ENCODE assay signal across 14 cellular contexts in genomic region chr5:103262422-103262871, GRCh38. TPM values are rescaled to one million over a fixed set of nuclear protein-coding genes. Genes with fewer than 3 reads are reported as not detected.
DNase-seq lines count a peak whose midpoint lies in the region; ATAC-seq and TF ChIP-seq lines count a peak whose summit lies in the region.
"Had no signal": no experiment of that assay in that cellular context is flagged by ENCODE, and none has a peak within 500 bp of the region (broad histone marks: within the 10 kb centered on the region; RNA-seq: fewer than 3 reads in every experiment).

No MANE protein-coding gene starts in this region.

- intact Hi-C loops in A673 (cut with micrococcal nuclease; ENCODE audit: unreplicated experiment): no loop called here

- H3F3A ChIP-seq in neural progenitor cell (ENCODE audit: low read depth): no peaks in the 10 kb centered on the region

- H3K36me3 ChIP-seq in CD8-positive, alpha-beta memory T cell (ENCODE audit: insufficient read depth, low read length): no peaks in the 10 kb centered on the region
- H3K36me3 ChIP-seq in KMS-11 (ENCODE audit: insufficient read depth): no peaks in the 10 kb centered on the region
- no peaks in the 10 kb centered on the region for H3K36me3 ChIP-seq in brain microvascular endothelial cell (replicated peaks)
- H3K36me3 ChIP-seq in neural progenitor cell: no peaks in the 10 kb centered on the region
- no peaks in the 10 kb centered on the region for H3K36me3 ChIP-seq in A673 (ENCODE audit: insufficient read depth, low read length, poor library complexity, severe bottlenecking)

- no peak overlapping the region for H3K4me3 ChIP-seq in CD8-positive, alpha-beta memory T cell (ENCODE audit: low read length)
- H3K4me3 ChIP-seq in KMS-11 (IDR thresholded peaks at IDR 0.05; ENCODE audit: insufficient read depth, low read depth, low read length): no peak overlapping the region
- H3K4me3 ChIP-seq in brain microvascular endothelial cell (ENCODE audit: low read depth, low read length): no peak overlapping the region
- H3K4me3 ChIP-seq in neural progenitor cell: no peak overlapping the region
- H3K4me3 ChIP-seq in A673 (ENCODE audit: low read depth, low read length, poor library complexity, severe bottlenecking): no peak overlapping the region

- peaks cover 70% of the 10 kb centered on the region for H3K79me2 ChIP-seq in KMS-11 (ENCODE audit: insufficient read depth, low read depth)
- H3K79me2 ChIP-seq in neural progenitor cell (ENCODE audit: low read depth): peaks cover 74% of the 10 kb centered on the region

- POLR2A ChIA-PET in CD8-positive, alpha-beta memory T cell (lab: Charles Lee): interaction anchor here (0.6 kb wide), 1 partner anchor 9 kb away, joined by 6 read pairs; no protein-coding TSS in a partner anchor
- POLR2A ChIA-PET in A673 (lab: Charles Lee; ENCODE audit: low non-redundant PET): no interaction called here

- peaks cover 4% of the 10 kb centered on the region for H3K4me1 ChIP-seq in CD8-positive, alpha-beta memory T cell (ENCODE audit: insufficient read depth, low read length)
- H3K4me1 ChIP-seq in KMS-11 (ENCODE audit: low read depth, poor library complexity, severe bottlenecking): peaks cover 31% of the 10 kb centered on the region
- H3K4me1 ChIP-seq in neural progenitor cell: peaks cover 31% of the 10 kb centered on the region
- peaks cover 37% of the 10 kb centered on the region for H3K4me1 ChIP-seq in A673 (ENCODE audit: insufficient read depth, low read length, poor library complexity, severe bottlenecking)

- H3K9me3 ChIP-seq in CD8-positive, alpha-beta memory T cell (ENCODE audit: low read length): no peaks in the 10 kb centered on the region
- H3K9me3 ChIP-seq in neural progenitor cell (ENCODE audit: low read depth): no peaks in the 10 kb centered on the region
- H3K9me3 ChIP-seq in A673 (ENCODE audit: low read depth, low read length, poor library complexity, severe bottlenecking): no peaks in the 10 kb centered on the region

- no peak for ATAC-seq in GM18858 (IDR thresholded peaks at IDR 0.05; ENCODE audit: unreplicated experiment)
- ATAC-seq: activated T-helper 17 cell treated with anti-CD3 and anti-CD28 coated beads, Interleukin-2, amount 50 U/mL, for 72 hours; left colon had no signal

- CTCF ChIA-PET in CD8-positive, alpha-beta memory T cell (lab: Charles Lee): interaction anchor here (1.6 kb wide), 1 partner anchor 10 kb away, joined by 4 read pairs; no protein-coding TSS in a partner anchor
- CTCF ChIA-PET in A673 (lab: Charles Lee): no interaction called here

- H3K4me2 ChIP-seq in KMS-11 (peak overlapping the region; percentile 85; the same call in 1 of the 2 replicates), neural progenitor cell (peak overlapping the region; percentile 2)

- H3K9me3 Mint-ChIP-seq in CD8-positive, alpha-beta memory T cell: no peaks in the 10 kb centered on the region
- peaks cover 4% of the 10 kb centered on the region for H3K9me3 Mint-ChIP-seq in neural progenitor cell
- H3K9me3 Mint-ChIP-seq: activated T-helper 17 cell treated with anti-CD3 and anti-CD28 coated beads, Interleukin-2, amount 50 U/mL, for 72 hours had no signal

- in situ Hi-C loops in brain microvascular endothelial cell (cut with HindIII; ENCODE audit: low pct_ligation_motif_present, low sequenced_read_pairs): no loop called here

- H3K27ac ChIP-seq in CD8-positive, alpha-beta memory T cell (ENCODE audit: low read depth, low read length): peak overlapping the region; percentile 17
- H3K27ac ChIP-seq in KMS-11: no peak overlapping the region
- H3K27ac ChIP-seq in brain microvascular endothelial cell: no peak overlapping the region
- H3K27ac ChIP-seq in neural progenitor cell: no peak overlapping the region
- no peak overlapping the region for H3K27ac ChIP-seq in A673 (ENCODE audit: low read depth, low read length, poor library complexity, severe bottlenecking)
- H3K27ac ChIP-seq: HL-60 had no signal

- peaks cover 0 to 2% of the 10 kb centered on the region in 2 donors for H3K27me3 Mint-ChIP-seq in CD8-positive, alpha-beta memory T cell
- peaks cover 2% of the 10 kb centered on the region for H3K27me3 Mint-ChIP-seq in neural progenitor cell (ENCODE audit: insufficient read depth, low read depth)
- H3K27me3 Mint-ChIP-seq: activated T-helper 17 cell treated with anti-CD3 and anti-CD28 coated beads, Interleukin-2, amount 50 U/mL, for 72 hours had no signal

- H4K20me1 ChIP-seq in KMS-11 (ENCODE audit: insufficient read depth): peaks cover 5% of the 10 kb centered on the region; the same call in 1 of the 2 replicates
- peaks cover 56% of the 10 kb centered on the region for H4K20me1 ChIP-seq in neural progenitor cell (ENCODE audit: low read depth)

- no peak overlapping the region for H2AFZ ChIP-seq in KMS-11 (ENCODE audit: low read depth)
- H2AFZ ChIP-seq in neural progenitor cell (replicated peaks): no peak overlapping the region

- no peak for TF ChIP-seq CTCF in KMS-11 (conservative IDR thresholded peaks at IDR 0.05; ENCODE audit: low read depth, low read length)
- TF ChIP-seq CTCF in brain microvascular endothelial cell (IDR thresholded peaks at IDR 0.05; ENCODE audit: low read depth, low read length, missing control alignments): no peak
- TF ChIP-seq CTCF in neural progenitor cell (IDR thresholded peaks at IDR 0.05): no peak
- TF ChIP-seq CTCF in A673 (conservative IDR thresholded peaks at IDR 0.05; ENCODE audit: low read depth, low read length): no peak

- no peak overlapping the region for H3K27ac Mint-ChIP-seq in CD8-positive, alpha-beta memory T cell
- H3K27ac Mint-ChIP-seq in neural progenitor cell: no peak overlapping the region
- H3K27ac Mint-ChIP-seq: activated T-helper 17 cell treated with anti-CD3 and anti-CD28 coated beads, Interleukin-2, amount 50 U/mL, for 72 hours had no signal

- no peak for DNase-seq in CD8-positive, alpha-beta memory T cell
- DNase-seq in brain microvascular endothelial cell (peak; percentile 35), neural progenitor cell (ENCODE audit: low spot score) (no peak), DMS 273 (lab: John Stamatoyannopoulos, UW; ENCODE audit: unreplicated experiment) (no peak), A673 (ENCODE audit: low spot score) (no peak)
- DNase-seq in activated CD8-positive, alpha-beta memory T cell treated with anti-CD3 and anti-CD28 coated beads, Interleukin-2, amount 50 U/mL, for 48 hours: no peak
- DNase-seq: DMS79, left colon, NCI-H1105 treated with DMSO at 0.1 percent for 48 hours, NCI-H524 had no signal

- H3K4me3 Mint-ChIP-seq in CD8-positive, alpha-beta memory T cell: peak overlapping the region in 1 of 7 donors; percentile 58
- no peak overlapping the region for H3K4me3 Mint-ChIP-seq in neural progenitor cell

- H3K36me3 Mint-ChIP-seq in CD8-positive, alpha-beta memory T cell: peaks cover 0 to 2% (median 0%) of the 10 kb centered on the region in 3 donors
- peaks cover 7% of the 10 kb centered on the region for H3K36me3 Mint-ChIP-seq in neural progenitor cell

- peaks cover 15 to 32% (median 24%) of the 10 kb centered on the region in 3 donors for H3K4me1 Mint-ChIP-seq in CD8-positive, alpha-beta memory T cell
- H3K4me1 Mint-ChIP-seq in neural progenitor cell: peaks cover 25% of the 10 kb centered on the region

- H3K27me3 ChIP-seq in CD8-positive, alpha-beta memory T cell (ENCODE audit: insufficient read depth, low read length, poor library complexity, severe bottlenecking): no peaks in the 10 kb centered on the region
- no peaks in the 10 kb centered on the region for H3K27me3 ChIP-seq in KMS-11 (ENCODE audit: insufficient read depth, low read depth)
- no peaks in the 10 kb centered on the region for H3K27me3 ChIP-seq in brain microvascular endothelial cell (replicated peaks)
- H3K27me3 ChIP-seq in neural progenitor cell: no peaks in the 10 kb centered on the region
- H3K27me3 ChIP-seq in A673 (replicated peaks; ENCODE audit: insufficient read depth, low read depth, low read length, poor library complexity): no peaks in the 10 kb centered on the region

- no TSS peak for BruUV-seq in A673 (replicated peaks; lab: Mats Ljungman, UMichigan)

- H3K9ac ChIP-seq in KMS-11 (no peak overlapping the region), neural progenitor cell (no peak overlapping the region)

RNA-seq across cellular contexts. Expression of gene MACIR, which starts 3.9 kb away (rescaled TPM):
- 10 to 100 TPM in 1 of 2 experiments, 1 to 10 TPM in 1; 9.9 to 10.5 TPM for total RNA-seq in CD8-positive, alpha-beta memory T cell
- 2.8 TPM for polyA plus RNA-seq in CD8-positive, alpha-beta memory T cell
- total RNA-seq in neural progenitor cell (ENCODE audit: low replicate concordance): 22.5 and 26.3 TPM in 2 replicates
- total RNA-seq in A673 (2021): 22.3 and 23.4 TPM in 2 replicates
